In the genomic region with DNA sequence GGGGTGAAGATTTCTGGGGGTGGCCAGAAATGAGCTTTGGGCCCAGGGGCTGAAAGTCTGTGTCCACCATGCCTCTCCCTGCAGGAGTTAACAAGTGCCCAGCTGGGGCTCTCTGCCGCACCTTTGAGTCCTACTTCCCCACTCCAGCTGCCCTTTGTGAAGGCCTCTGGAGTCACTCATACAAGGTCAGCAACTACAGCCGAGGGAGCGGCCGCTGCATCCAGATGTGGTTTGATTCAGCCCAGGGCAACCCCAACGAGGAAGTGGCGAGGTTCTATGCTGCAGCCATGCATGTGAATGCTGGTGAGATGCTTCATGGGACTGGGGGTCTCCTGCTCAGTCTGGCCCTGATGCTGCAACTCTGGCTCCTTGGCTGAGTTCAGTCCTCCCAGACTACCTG, we compare ENCODE assay signal across 19 cellular contexts. TPM values are rescaled to one million over a fixed set of nuclear protein-coding genes. Genes with fewer than 3 reads are reported as not detected.
DNase-seq lines count a peak whose midpoint lies in the region; ATAC-seq and TF ChIP-seq lines count a peak whose summit lies in the region.
"Had no signal": no experiment of that assay in that cellular context is flagged by ENCODE, and none has a peak within 500 bp of the region (broad histone marks: within the 10 kb centered on the region; RNA-seq: fewer than 3 reads in every experiment).

No MANE protein-coding gene starts in this region.

- no peaks in the 10 kb centered on the region for H3K27me3 ChIP-seq in sigmoid colon
- H3K27me3 ChIP-seq: ovary, upper lobe of right lung had no signal

- H3K4me3 ChIP-seq in coronary artery (no peak overlapping the region), sigmoid colon (no peak overlapping the region)
- H3K4me3 ChIP-seq: hepatocyte, ovary, upper lobe of right lung had no signal

- no peak overlapping the region for H3K4me3 Mint-ChIP-seq in activated CD8-positive, alpha-beta T cell treated with anti-CD3 and anti-CD28 coated beads, Interleukin-2, amount 10 ng/mL, durations not matched to agents 7 days and 5 days
- no peak overlapping the region for H3K4me3 Mint-ChIP-seq in activated CD8-positive, alpha-beta T cell treated with anti-CD3 and anti-CD28 coated beads for 36 hours

- TF ChIP-seq POLR2A in sigmoid colon (IDR thresholded peaks at IDR 0.05), result no peak

- no peak for DNase-seq in activated CD8-positive, alpha-beta T cell treated with anti-CD3 and anti-CD28 coated beads, Interleukin-2, amount 10 ng/mL, durations not matched to agents 7 days and 5 days
- no peak for DNase-seq in activated CD8-positive, alpha-beta T cell treated with anti-CD3 and anti-CD28 coated beads for 36 hours
- DNase-seq in KBM-7 (peak; percentile 30), coronary artery (ENCODE audit: low spot score) (peak; percentile 72), sigmoid colon (peak; percentile 66)
- DNase-seq in stimulated activated CD4-positive, alpha-beta T cell treated with anti-CD3 and anti-CD28 coated beads, Interleukin-1b, Interleukin-23, amount 100 ng/mL, for 48 hours, result no peak
- no peak for DNase-seq in NK-92 treated with Interleukin-12 subunit alpha and Interleukin-12 subunit beta, amount 100 ng/mL, for 24 hours (lab: John Stamatoyannopoulos, UW)
- DNase-seq: activated naive CD4-positive, alpha-beta T cell treated with anti-CD3 and anti-CD28 coated beads for 36 hours; NCI-H2227 treated with DMSO at 0.1 percent for 48 hours; upper lobe of right lung had no signal

- CTCF ChIA-PET in activated CD8-positive, alpha-beta T cell treated with anti-CD3 and anti-CD28 coated beads, Interleukin-2, amount 10 ng/mL, durations not matched to agents 7 days and 5 days (lab: Charles Lee), result interaction anchor here (0.8 to 3.1 kb wide), 6 partner anchors 16 to 209 kb away, joined by 3 to 17 read pairs (median 6); a partner anchor contains a TSS
- CTCF ChIA-PET in activated CD8-positive, alpha-beta T cell treated with anti-CD3 and anti-CD28 coated beads for 36 hours (lab: Charles Lee), result interaction anchor here (1.1 to 3.4 kb wide), 3 partner anchors 16 to 77 kb away, joined by 3 to 14 read pairs (median 11); no protein-coding TSS in a partner anchor

- H3K36me3 ChIP-seq in sigmoid colon, result no peaks in the 10 kb centered on the region
- H3K36me3 ChIP-seq: ovary, upper lobe of right lung had no signal

- H3K36me3 Mint-ChIP-seq in activated CD8-positive, alpha-beta T cell treated with anti-CD3 and anti-CD28 coated beads, Interleukin-2, amount 10 ng/mL, durations not matched to agents 7 days and 5 days (ENCODE audit: low read depth), result peaks cover 3% of the 10 kb centered on the region
- no peaks in the 10 kb centered on the region for H3K36me3 Mint-ChIP-seq in activated CD8-positive, alpha-beta T cell treated with anti-CD3 and anti-CD28 coated beads for 36 hours (ENCODE audit: low read depth)

- H3K9me3 ChIP-seq in sigmoid colon, result no peaks in the 10 kb centered on the region
- H3K9me3 ChIP-seq: ovary, upper lobe of right lung had no signal

- H3K9me3 Mint-ChIP-seq in activated CD8-positive, alpha-beta T cell treated with anti-CD3 and anti-CD28 coated beads, Interleukin-2, amount 10 ng/mL, durations not matched to agents 7 days and 5 days (ENCODE audit: insufficient read depth), result no peaks in the 10 kb centered on the region
- no peaks in the 10 kb centered on the region for H3K9me3 Mint-ChIP-seq in activated CD8-positive, alpha-beta T cell treated with anti-CD3 and anti-CD28 coated beads for 36 hours
- H3K9me3 Mint-ChIP-seq: activated naive CD4-positive, alpha-beta T cell treated with anti-CD3 and anti-CD28 coated beads for 36 hours had no signal

- peak overlapping the region; percentile 43 for H3K27ac Mint-ChIP-seq in activated CD8-positive, alpha-beta T cell treated with anti-CD3 and anti-CD28 coated beads, Interleukin-2, amount 10 ng/mL, durations not matched to agents 7 days and 5 days
- H3K27ac Mint-ChIP-seq in activated CD8-positive, alpha-beta T cell treated with anti-CD3 and anti-CD28 coated beads for 36 hours, result no peak overlapping the region

- no peak for TF ChIP-seq CTCF in activated CD8-positive, alpha-beta T cell treated with anti-CD3 and anti-CD28 coated beads for 36 hours (IDR thresholded peaks at IDR 0.05)
- TF ChIP-seq CTCF in coronary artery (IDR thresholded peaks at IDR 0.05) (no peak), sigmoid colon (IDR thresholded peaks at IDR 0.05) (no peak)

- H3K27ac ChIP-seq in coronary artery (peak overlapping the region in 1 of 2 donors; percentile 92), sigmoid colon (no peak overlapping the region)
- H3K27ac ChIP-seq: upper lobe of right lung had no signal

- peaks cover 45% of the 10 kb centered on the region for H3K4me1 Mint-ChIP-seq in activated CD8-positive, alpha-beta T cell treated with anti-CD3 and anti-CD28 coated beads, Interleukin-2, amount 10 ng/mL, durations not matched to agents 7 days and 5 days (ENCODE audit: low read depth)
- peaks cover 27% of the 10 kb centered on the region for H3K4me1 Mint-ChIP-seq in activated CD8-positive, alpha-beta T cell treated with anti-CD3 and anti-CD28 coated beads for 36 hours (ENCODE audit: low read depth)

- no peak for ATAC-seq in activated CD8-positive, alpha-beta T cell treated with anti-CD3 and anti-CD28 coated beads, Interleukin-2, amount 10 ng/mL, durations not matched to agents 7 days and 5 days
- no peak for ATAC-seq in activated CD8-positive, alpha-beta T cell treated with anti-CD3 and anti-CD28 coated beads for 36 hours
- ATAC-seq in GM18909 (IDR thresholded peaks at IDR 0.05; ENCODE audit: poor library complexity, unreplicated experiment), result no peak
- ATAC-seq: Panc1, upper lobe of right lung had no signal

- POLR2A ChIA-PET in activated CD8-positive, alpha-beta T cell treated with anti-CD3 and anti-CD28 coated beads, Interleukin-2, amount 10 ng/mL, durations not matched to agents 7 days and 5 days (lab: Charles Lee), result interaction anchor here (2.6 kb wide), 1 partner anchor 210 kb away, joined by 6 read pairs; no protein-coding TSS in a partner anchor
- POLR2A ChIA-PET in activated CD8-positive, alpha-beta T cell treated with anti-CD3 and anti-CD28 coated beads for 36 hours (lab: Charles Lee), result interaction anchor here (1.3 kb wide), 1 partner anchor 11 kb away, joined by 7 read pairs; no protein-coding TSS in a partner anchor

- intact Hi-C loops in activated CD8-positive, alpha-beta T cell treated with anti-CD3 and anti-CD28 coated beads for 36 hours (cut with micrococcal nuclease), result no loop called here
- intact Hi-C loops in sigmoid colon (cut with DNase I), result loop anchor here (5.0 kb wide), 3 partner anchors 109 to 294 kb away; a partner anchor contains a TSS

- peaks cover 11% of the 10 kb centered on the region for H3K27me3 Mint-ChIP-seq in activated CD8-positive, alpha-beta T cell treated with anti-CD3 and anti-CD28 coated beads, Interleukin-2, amount 10 ng/mL, durations not matched to agents 7 days and 5 days (ENCODE audit: low read depth)
- peaks cover 9% of the 10 kb centered on the region for H3K27me3 Mint-ChIP-seq in activated CD8-positive, alpha-beta T cell treated with anti-CD3 and anti-CD28 coated beads for 36 hours

- H3K4me1 ChIP-seq in sigmoid colon, result peaks cover 2 to 28% (median 22%) of the 10 kb centered on the region in 4 donors

- TF ChIP-seq EP300 in sigmoid colon (IDR thresholded peaks at IDR 0.05), result no peak

- 62 to 84% methylated on average over 6 of the region's 6 CpGs for WGBS in sigmoid colon, 2 donors

- in situ Hi-C loops in KBM-7 (cut with MboI; ENCODE audit: low pct_unique_long_range_greater_than_20kb, low sequenced_read_pairs), result no loop called here

RNA-seq across cellular contexts. Expression of a gene that starts 3.2 kb away (rescaled TPM):
- total RNA-seq in activated CD8-positive, alpha-beta T cell treated with anti-CD3 and anti-CD28 coated beads, Interleukin-2, amount 10 ng/mL, durations not matched to agents 7 days and 5 days, result 100 to 1,000 TPM; 141 to 147 TPM
- 10 to 100 TPM; 75.9 to 78.4 TPM for total RNA-seq in activated CD8-positive, alpha-beta T cell treated with anti-CD3 and anti-CD28 coated beads for 36 hours
- total RNA-seq in sigmoid colon, result 100 to 1,000 TPM in 1 of 4 donors, 10 to 100 TPM in 3; 66.6 to 195 (median 77.5) TPM
- 10 to 100 TPM; 30.0 to 96.5 (median 32.6) TPM for polyA plus RNA-seq in sigmoid colon

RNA-seq across cellular contexts. Expression of a gene that starts 4.8 kb away (rescaled TPM):
- not detected for total RNA-seq in activated CD8-positive, alpha-beta T cell treated with anti-CD3 and anti-CD28 coated beads, Interleukin-2, amount 10 ng/mL, durations not matched to agents 7 days and 5 days
- total RNA-seq in activated CD8-positive, alpha-beta T cell treated with anti-CD3 and anti-CD28 coated beads for 36 hours, result not detected
- total RNA-seq in sigmoid colon, result 10 to 100 TPM; 14.7 to 61.7 (median 42.9) TPM
- 10 to 100 TPM; 14.1 to 27.0 (median 17.4) TPM for polyA plus RNA-seq in sigmoid colon
- total RNA-seq: activated CD8-positive, alpha-beta memory T cell treated with anti-CD3 and anti-CD28 coated beads for 36 hours; activated naive CD4-positive, alpha-beta T cell treated with anti-CD3 and anti-CD28 coated beads for 36 hours; bronchial epithelial cell; epithelial cell of proximal tubule; T-helper 2 cell treated with Interferon-gamma antibody and Interleukin-4, amounts not matched to agents 100 ng/mL and 5 ng/mL, for 36 hours had no signal

RNA-seq across cellular contexts. Expression of a gene that starts 22.6 kb away (rescaled TPM):
- total RNA-seq in activated CD8-positive, alpha-beta T cell treated with anti-CD3 and anti-CD28 coated beads, Interleukin-2, amount 10 ng/mL, durations not matched to agents 7 days and 5 days, result not detected
- not detected for total RNA-seq in activated CD8-positive, alpha-beta T cell treated with anti-CD3 and anti-CD28 coated beads for 36 hours
- total RNA-seq in sigmoid colon, result 1 to 10 TPM in 1 of 4 donors, under 1 TPM in 2, not detected in 1; 0.41 to 2.9 (median 0.82) TPM
- 1 to 10 TPM in 1 of 3 donors, not detected in 2; 1.7 TPM for polyA plus RNA-seq in sigmoid colon
- total RNA-seq: activated CD8-positive, alpha-beta memory T cell treated with anti-CD3 and anti-CD28 coated beads for 36 hours; activated naive CD4-positive, alpha-beta T cell treated with anti-CD3 and anti-CD28 coated beads for 36 hours; bronchial epithelial cell; epithelial cell of proximal tubule; hepatocyte; liver; ovary; T-helper 2 cell treated with Interferon-gamma antibody and Interleukin-4, amounts not matched to agents 100 ng/mL and 5 ng/mL, for 36 hours; upper lobe of right lung had no signal
- polyA plus RNA-seq: hepatocyte, liver, ovary had no signal

RNA-seq across cellular contexts. Expression of a gene that starts 29.4 kb away (rescaled TPM):
- total RNA-seq in activated CD8-positive, alpha-beta T cell treated with anti-CD3 and anti-CD28 coated beads, Interleukin-2, amount 10 ng/mL, durations not matched to agents 7 days and 5 days, result not detected
- total RNA-seq in activated CD8-positive, alpha-beta T cell treated with anti-CD3 and anti-CD28 coated beads for 36 hours, result not detected
- total RNA-seq in sigmoid colon, result under 1 TPM in 1 of 4 donors, not detected in 3; 0.71 TPM
- polyA plus RNA-seq in sigmoid colon, result under 1 TPM in 1 of 3 donors, not detected in 2; 0.15 TPM
- total RNA-seq: activated CD8-positive, alpha-beta memory T cell treated with anti-CD3 and anti-CD28 coated beads for 36 hours; activated naive CD4-positive, alpha-beta T cell treated with anti-CD3 and anti-CD28 coated beads for 36 hours; T-helper 2 cell treated with Interferon-gamma antibody and Interleukin-4, amounts not matched to agents 100 ng/mL and 5 ng/mL, for 36 hours had no signal

Comparison
In these comparisons a context has a peak if more than half of its experiments do, and no peak if none do; other contexts are left out.
1. DNase-seq: peak in KBM-7 (single experiment), coronary artery (single experiment) and sigmoid colon (single experiment); none in activated CD8-positive, alpha-beta T cell treated with anti-CD3 and anti-CD28 coated beads, Interleukin-2, amount 10 ng/mL, durations not matched to agents 7 days and 5 days (single experiment), activated CD8-positive, alpha-beta T cell treated with anti-CD3 and anti-CD28 coated beads for 36 hours (single experiment), stimulated activated CD4-positive, alpha-beta T cell treated with anti-CD3 and anti-CD28 coated beads, Interleukin-1b, Interleukin-23, amount 100 ng/mL, for 48 hours (single experiment) and NK-92 treated with Interleukin-12 subunit alpha and Interleukin-12 subunit beta, amount 100 ng/mL, for 24 hours (single experiment).
2. RNA of a gene that starts 4.8 kb away (total RNA-seq): 14.7 to 61.7 TPM in sigmoid colon; not detected in activated CD8-positive, alpha-beta T cell treated with anti-CD3 and anti-CD28 coated beads, Interleukin-2, amount 10 ng/mL, durations not matched to agents 7 days and 5 days and not detected in activated CD8-positive, alpha-beta T cell treated with anti-CD3 and anti-CD28 coated beads for 36 hours; every median in the first group is over 10 times any median in the second.